ENCODE assay signal across 8 cellular contexts in the genomic region with DNA sequence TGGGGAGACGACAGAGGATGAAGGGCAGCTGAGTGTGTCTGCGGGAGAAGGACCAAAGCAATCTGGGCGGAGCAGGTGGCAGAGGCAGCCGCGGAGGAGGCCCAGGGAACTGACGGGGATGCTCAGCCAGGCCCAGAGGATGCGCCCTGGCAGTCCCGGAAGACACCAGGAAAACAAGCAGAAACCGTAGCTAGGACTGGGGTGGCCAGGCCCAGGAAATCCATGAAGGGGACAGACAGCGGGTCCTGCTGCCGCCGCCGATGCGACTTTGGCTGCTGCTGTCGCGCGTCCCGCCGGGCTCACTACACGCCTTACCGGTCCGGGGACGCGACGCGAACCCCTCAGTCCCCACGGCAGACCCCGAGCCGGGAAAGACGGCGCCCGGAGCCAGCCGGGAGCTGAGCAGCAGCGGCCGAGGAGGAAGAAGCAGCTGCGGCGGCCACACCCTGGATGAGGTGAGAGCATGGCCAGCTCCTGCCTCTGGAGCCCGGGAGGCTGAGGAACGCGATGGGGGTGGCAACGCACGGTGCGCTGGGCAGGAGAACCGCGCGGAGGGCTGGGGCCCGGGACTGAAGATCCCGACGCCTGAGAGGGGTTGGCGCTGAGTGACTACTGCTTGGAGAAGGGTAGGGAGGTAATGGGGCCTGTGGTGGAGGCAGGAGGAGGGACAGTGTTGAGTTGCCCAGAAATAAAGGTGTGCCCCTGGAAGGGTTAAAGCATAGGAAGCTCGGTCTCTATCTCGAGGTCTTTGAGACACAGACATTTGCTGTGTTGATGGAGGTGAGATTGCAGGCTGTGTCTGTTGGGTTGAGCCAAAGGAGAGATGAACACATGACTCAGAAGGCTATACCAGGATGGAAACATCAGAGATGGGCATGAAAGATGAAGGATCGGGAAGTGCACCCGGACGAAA. TPM values are rescaled to one million over a fixed set of nuclear protein-coding genes. Genes with fewer than 3 reads are reported as not detected.
A peak's percentile ranks its signal among the peaks of the same experiment; 100 is the strongest.
DNase-seq lines count a peak whose midpoint lies in the region; ATAC-seq and TF ChIP-seq lines count a peak whose summit lies in the region.
"Not testable (repeated sequence)": the region's sequence is repeated elsewhere in the genome, so short reads cannot be mapped to it uniquely, and the experiment has no call there.

No MANE protein-coding gene starts in this region.

- not testable (repeated sequence) for H2BK5ac ChIP-seq in trophoblast cell (ENCODE audit: low read depth, low read length, poor library complexity)

- not testable (repeated sequence) for H4K8ac ChIP-seq in trophoblast cell (ENCODE audit: low read depth, low read length)

- not testable (repeated sequence) for H3K27me3 ChIP-seq in breast epithelium; left lung; trophoblast cell (ENCODE audit: insufficient read depth, low read length); tibial artery

- H2AK5ac ChIP-seq in trophoblast cell (ENCODE audit: low read length), result not testable (repeated sequence)

- intact Hi-C loops in breast epithelium (cut with DNase I; ENCODE audit: low total_unique reads); left lung (cut with DNase I); tibial artery (cut with DNase I; ENCODE audit: low total_unique reads): not testable (repeated sequence)

- H3K4me1 ChIP-seq in breast epithelium; left lung; trophoblast cell (ENCODE audit: control insufficient read depth in 1 of 2, insufficient read depth in 2 of 2, low read length in 2 of 2); tibial artery: not testable (repeated sequence)

- not testable (repeated sequence) for H3K14ac ChIP-seq in trophoblast cell (ENCODE audit: low read length)

- H3K4me3 ChIP-seq in breast epithelium, result peak overlapping the region; percentile 35 to 63 (median 42)
- H3K4me3 ChIP-seq in foreskin fibroblast (ENCODE audit: low read depth in 1 of 2, low read length in 2 of 2), result peak overlapping the region; percentile 37 to 50
- peak overlapping the region in 1 of 2 donors; percentile 28 for H3K4me3 ChIP-seq in left lung
- not testable (repeated sequence) for H3K4me3 ChIP-seq in trophoblast cell (ENCODE audit: low read depth, low read length)
- peak overlapping the region; percentile 40 to 42 for H3K4me3 ChIP-seq in tibial artery

- WGBS in trophoblast cell (ENCODE audit: extremely low coverage, insufficient coverage, insufficient read length), result no CpG with 5 or more reads among the region's 55 CpGs

- peak overlapping the region; percentile 43 for H3K4me2 ChIP-seq in trophoblast cell (ENCODE audit: low read length)

- H2BK12ac ChIP-seq in trophoblast cell (ENCODE audit: low read length), result not testable (repeated sequence)

- not testable (repeated sequence) for H3K79me1 ChIP-seq in trophoblast cell (ENCODE audit: low read length)

- peak; percentile 23 for DNase-seq in DMS 273 (lab: John Stamatoyannopoulos, UW; ENCODE audit: unreplicated experiment)
- peak; percentile 38 for DNase-seq in NCI-H69 (lab: John Stamatoyannopoulos, UW)
- peak; percentile 66 for DNase-seq in activated CD8-positive, alpha-beta memory T cell treated with anti-CD3 and anti-CD28 coated beads for 24 hours
- DNase-seq in breast epithelium (ENCODE audit: low spot score in 2 of 2); tibial artery: not testable (repeated sequence)
- DNase-seq in foreskin fibroblast, result peak in 1 of 2 donors; percentile 23
- peak in 1 of 2 donors; percentile 79 for DNase-seq in left lung
- peak in 1 of 2 donors; percentile 0 for DNase-seq in trophoblast cell

- H3K23ac ChIP-seq in trophoblast cell (ENCODE audit: low read length), result not testable (repeated sequence)

- not testable (repeated sequence) for H2BK120ac ChIP-seq in trophoblast cell (ENCODE audit: insufficient read depth, low read length, poor library complexity)

- TF ChIP-seq POLR2A in breast epithelium (IDR thresholded peaks at IDR 0.05), result not testable (repeated sequence)

- not testable (repeated sequence) for H3K9ac ChIP-seq in trophoblast cell (ENCODE audit: low read length)

- not testable (repeated sequence) for H4K91ac ChIP-seq in trophoblast cell (ENCODE audit: low read depth, low read length)

- not testable (repeated sequence) for H3K9me3 ChIP-seq in breast epithelium; left lung; trophoblast cell (ENCODE audit: insufficient read depth, low read depth, low read length); tibial artery

- H2AFZ ChIP-seq in trophoblast cell (ENCODE audit: insufficient read depth, low read length, poor library complexity), result not testable (repeated sequence)

- H3K79me2 ChIP-seq in trophoblast cell (ENCODE audit: control insufficient read depth, insufficient read depth, low read length, poor library complexity), result not testable (repeated sequence)

- H4K12ac ChIP-seq in trophoblast cell (ENCODE audit: low read depth, low read length), result not testable (repeated sequence)

- peak; percentile 79 for ATAC-seq in left lung

- not testable (repeated sequence) for TF ChIP-seq CTCF in breast epithelium (IDR thresholded peaks at IDR 0.05); foreskin fibroblast (IDR thresholded peaks at IDR 0.05; ENCODE audit: low read depth, low read length); left lung (IDR thresholded peaks at IDR 0.05); tibial artery (IDR thresholded peaks at IDR 0.05)

- H3K36me3 ChIP-seq in breast epithelium; left lung; trophoblast cell (ENCODE audit: control insufficient read depth in 1 of 2, insufficient read depth in 2 of 2, low read length in 2 of 2); tibial artery: not testable (repeated sequence)

- H3K4ac ChIP-seq in trophoblast cell (ENCODE audit: low read depth, low read length), result not testable (repeated sequence)

- not testable (repeated sequence) for H3K18ac ChIP-seq in trophoblast cell (ENCODE audit: low read length)

- H3K27ac ChIP-seq in breast epithelium, result peak overlapping the region in 1 of 2 donors; percentile 58
- H3K27ac ChIP-seq in left lung; trophoblast cell (ENCODE audit: low read depth, low read length); tibial artery: not testable (repeated sequence)

RNA-seq across cellular contexts. Expression of a gene that starts 20.8 kb away (rescaled TPM):
- total RNA-seq in breast epithelium (10 to 100 TPM; 29.2 to 37.8 (median 32.3) TPM), left lung (10 to 100 TPM; 35.8 to 36.1 TPM)
- polyA plus RNA-seq in trophoblast cell (2013), result 20.4 and 21.3 TPM in 2 replicates
